33 cellular contexts compared by ENCODE assay signal in genomic region chr2:62489702-62490101, GRCh38. TPM values are rescaled to one million over a fixed set of nuclear protein-coding genes. Genes with fewer than 3 reads are reported as not detected.
"Had no signal": no experiment of that assay in that cellular context is flagged by ENCODE, and none has a peak within 500 bp of the region (broad histone marks: within the 10 kb centered on the region; RNA-seq: fewer than 3 reads in every experiment).

No MANE protein-coding gene starts in this region.

- H3K36me3 Mint-ChIP-seq: activated naive CD4-positive, alpha-beta T cell treated with anti-CD3 and anti-CD28 coated beads, Interleukin-2, amount 50 U/mL, for 24 hours; activated naive CD8-positive, alpha-beta T cell treated with anti-CD3 and anti-CD28 coated beads, Interleukin-2, amount 10 ng/mL, durations not matched to agents 7 days and 5 days; brain had no signal

- H3K4me1 ChIP-seq: Peyer's patch had no signal

- DNase-seq: activated CD4-positive, alpha-beta T cell treated with anti-CD3 and anti-CD28 coated beads for 1 hour; activated CD4-positive, alpha-beta T cell treated with anti-CD3 and anti-CD28 coated beads, Interleukin-2, amount 10 ng/mL, durations not matched to agents 24 days and 14 days; activated CD4-positive, alpha-beta T cell treated with anti-CD3 and anti-CD28 coated beads, Interleukin-2, amount 50 U/mL, for 4 hours; activated CD4-positive, CD25-positive, alpha-beta regulatory T cell; activated CD8-positive, alpha-beta T cell treated with anti-CD3 and anti-CD28 coated beads for 36 hours; activated gamma-delta T cell; activated naive CD4-positive, alpha-beta T cell treated with Interleukin-2 at 50 U/mL for 16 hours; activated naive CD8-positive, alpha-beta T cell treated with anti-CD3 and anti-CD28 coated beads, Interleukin-2, amount 10 ng/mL, durations not matched to agents 7 days and 5 days; activated T-cell treated with anti-CD3 and anti-CD28 coated beads, Interleukin-2, amount 50 U/mL, for 1 hour; anterior cingulate cortex; NCI-H1092 treated with DMSO at 0.1 percent for 48 hours; NCI-H1417; NCI-H146; NCI-H187; NCI-H2029 treated with DMSO at 0.1 percent for 48 hours; NCI-H2107; NCI-H2171; NCI-H510A; NCI-H526; NCI-H748 treated with DMSO at 0.1 percent for 48 hours; NK-92 treated with Interleukin-12 subunit alpha and Interleukin-12 subunit beta, amount 100 ng/mL, for 24 hours; PC-3; Peyer's patch; RPMI8226; SHP77 treated with DMSO at 0.1 percent for 48 hours; T1000; WERI-Rb-1 had no signal

- H3K9me3 Mint-ChIP-seq: activated CD4-positive, alpha-beta T cell treated with anti-CD3 and anti-CD28 coated beads, Interleukin-2, amount 10 ng/mL, durations not matched to agents 24 days and 14 days; activated CD8-positive, alpha-beta T cell treated with anti-CD3 and anti-CD28 coated beads for 36 hours; activated naive CD4-positive, alpha-beta T cell treated with anti-CD3 and anti-CD28 coated beads, Interleukin-2, amount 50 U/mL, for 24 hours; activated naive CD8-positive, alpha-beta T cell treated with anti-CD3 and anti-CD28 coated beads, Interleukin-2, amount 10 ng/mL, durations not matched to agents 7 days and 5 days; activated T-helper 2 cell treated with anti-CD3 and anti-CD28 coated beads, Interferon-gamma antibody, Interleukin-2, Interleukin-4, amounts not matched to agents 10 μg/mL and 5 μg/mL and 100 μg/mL, durations not matched to agents 14 hours and 24 hours and 36 hours; brain had no signal

- H3K27ac Mint-ChIP-seq: activated CD4-positive, alpha-beta T cell treated with anti-CD3 and anti-CD28 coated beads, Interleukin-2, amount 10 ng/mL, durations not matched to agents 24 days and 14 days; activated CD8-positive, alpha-beta T cell treated with anti-CD3 and anti-CD28 coated beads for 36 hours; activated naive CD4-positive, alpha-beta T cell treated with anti-CD3 and anti-CD28 coated beads, Interleukin-2, amount 50 U/mL, for 24 hours; activated naive CD8-positive, alpha-beta T cell treated with anti-CD3 and anti-CD28 coated beads, Interleukin-2, amount 10 ng/mL, durations not matched to agents 7 days and 5 days; activated T-helper 2 cell treated with anti-CD3 and anti-CD28 coated beads, Interferon-gamma antibody, Interleukin-2, Interleukin-4, amounts not matched to agents 10 μg/mL and 5 μg/mL and 100 μg/mL, durations not matched to agents 14 hours and 24 hours and 36 hours had no signal

- H3K4me3 ChIP-seq: K562, Peyer's patch, SJSA1 had no signal

- H3K27me3 Mint-ChIP-seq: brain had no signal

- H3K4me3 Mint-ChIP-seq: activated CD4-positive, alpha-beta T cell treated with anti-CD3 and anti-CD28 coated beads, Interleukin-2, amount 10 ng/mL, durations not matched to agents 24 days and 14 days; activated CD8-positive, alpha-beta T cell treated with anti-CD3 and anti-CD28 coated beads for 36 hours; activated naive CD4-positive, alpha-beta T cell treated with anti-CD3 and anti-CD28 coated beads, Interleukin-2, amount 50 U/mL, for 24 hours; activated naive CD8-positive, alpha-beta T cell treated with anti-CD3 and anti-CD28 coated beads, Interleukin-2, amount 10 ng/mL, durations not matched to agents 7 days and 5 days; brain had no signal

- H3K27me3 ChIP-seq: Peyer's patch, SJSA1 had no signal

- ATAC-seq: activated CD8-positive, alpha-beta T cell treated with anti-CD3 and anti-CD28 coated beads for 36 hours; K562; PC-3 had no signal

- H3K36me3 ChIP-seq: Peyer's patch, SJSA1, WERI-Rb-1 had no signal

- H3K9me3 ChIP-seq: Peyer's patch, SJSA1 had no signal

- H3K4me1 Mint-ChIP-seq: activated CD4-positive, alpha-beta T cell treated with anti-CD3 and anti-CD28 coated beads, Interleukin-2, amount 10 ng/mL, durations not matched to agents 24 days and 14 days; activated naive CD4-positive, alpha-beta T cell treated with anti-CD3 and anti-CD28 coated beads, Interleukin-2, amount 50 U/mL, for 24 hours; activated naive CD8-positive, alpha-beta T cell treated with anti-CD3 and anti-CD28 coated beads, Interleukin-2, amount 10 ng/mL, durations not matched to agents 7 days and 5 days had no signal

- H3K27ac ChIP-seq: Peyer's patch, SJSA1, WERI-Rb-1 had no signal

RNA-seq across cellular contexts. Expression of gene TMEM17, which starts 16.3 kb away (rescaled TPM):
- total RNA-seq: activated naive CD8-positive, alpha-beta T cell treated with anti-CD3 and anti-CD28 coated beads, Interleukin-2, amount 10 ng/mL, durations not matched to agents 7 days and 5 days; activated T-helper 2 cell treated with anti-CD3 and anti-CD28 coated beads, Interferon-gamma antibody, Interleukin-2, Interleukin-4, amounts not matched to agents 10 μg/mL and 5 μg/mL and 100 μg/mL, durations not matched to agents 14 hours and 24 hours and 36 hours; T-helper 1 cell treated with Interleukin-12 subunit alpha and Interleukin-12 subunit beta and Interleukin-4 antibody, amounts not matched to agents 30 ng/mL and 1 ng/mL, for 36 hours had no signal
